1 cellular context compared by ENCODE assay signal in genomic region chr4:124694961-124695598, GRCh38.
TF ChIP-seq lines count a peak whose summit lies in the region.

No MANE protein-coding gene starts in this region.

TF ChIP-seq in IMR-90, 13 proteins besides CTCF, POLR2A, EP300 and RAD21 (continued from another document):
- TF ChIP-seq, protein P1, sequence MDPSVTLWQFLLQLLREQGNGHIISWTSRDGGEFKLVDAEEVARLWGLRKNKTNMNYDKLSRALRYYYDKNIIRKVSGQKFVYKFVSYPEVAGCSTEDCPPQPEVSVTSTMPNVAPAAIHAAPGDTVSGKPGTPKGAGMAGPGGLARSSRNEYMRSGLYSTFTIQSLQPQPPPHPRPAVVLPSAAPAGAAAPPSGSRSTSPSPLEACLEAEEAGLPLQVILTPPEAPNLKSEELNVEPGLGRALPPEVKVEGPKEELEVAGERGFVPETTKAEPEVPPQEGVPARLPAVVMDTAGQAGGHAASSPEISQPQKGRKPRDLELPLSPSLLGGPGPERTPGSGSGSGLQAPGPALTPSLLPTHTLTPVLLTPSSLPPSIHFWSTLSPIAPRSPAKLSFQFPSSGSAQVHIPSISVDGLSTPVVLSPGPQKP (IDR thresholded peaks at IDR 0.05; ENCODE audit: borderline replicate concordance, low read depth, low read length) = no peak
- no peak for TF ChIP-seq MAZ (IDR thresholded peaks at IDR 0.05; ENCODE audit: borderline replicate concordance, low read depth, low read length)
- TF ChIP-seq FOS (IDR thresholded peaks at IDR 0.05; ENCODE audit: low read depth, low read length) = no peak
- no peak for TF ChIP-seq RCOR1 (IDR thresholded peaks at IDR 0.05; ENCODE audit: insufficient replicate concordance, low read length)
- no peak for TF ChIP-seq MAFK (IDR thresholded peaks at IDR 0.05; ENCODE audit: low read depth, low read length)
- TF ChIP-seq BHLHE40 (IDR thresholded peaks at IDR 0.05; ENCODE audit: low read depth, low read length) = no peak
- no peak for TF ChIP-seq RFX5 (IDR thresholded peaks at IDR 0.05; ENCODE audit: low read depth, low read length)
- TF ChIP-seq CHD1 (IDR thresholded peaks at IDR 0.05; ENCODE audit: low read depth, low read length) = no peak
- TF ChIP-seq SMC3 (IDR thresholded peaks at IDR 0.05; ENCODE audit: low read depth, low read length) = no peak
- no peak for TF ChIP-seq CEBPB (IDR thresholded peaks at IDR 0.05; ENCODE audit: low read depth, low read length)
